Comparison of ENCODE assay signal across 18 cellular contexts in the genomic region with DNA sequence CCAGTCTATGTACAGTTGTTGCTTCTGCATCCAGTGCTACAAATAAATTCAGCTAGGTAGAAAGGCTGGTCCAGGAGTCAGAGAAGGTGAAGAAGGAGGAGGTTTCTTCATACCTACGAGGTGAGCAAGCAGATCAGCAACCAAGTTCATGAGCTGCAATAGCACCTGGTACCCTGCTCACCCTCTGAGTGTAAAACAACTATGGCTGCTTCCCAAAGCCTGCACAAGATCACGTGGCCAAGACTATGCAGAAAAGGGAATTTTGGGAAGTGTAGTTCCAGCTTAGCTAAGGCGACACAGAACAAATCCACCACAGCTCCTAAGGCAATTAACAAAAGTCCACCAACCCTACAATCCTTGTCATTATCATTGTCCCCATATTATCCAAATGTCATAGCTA.
"Had no signal": no experiment of that assay in that cellular context is flagged by ENCODE, and none has a peak within 500 bp of the region (broad histone marks: within the 10 kb centered on the region; RNA-seq: fewer than 3 reads in every experiment).

No MANE protein-coding gene starts in this region.

- ATAC-seq: left cardiac atrium, lower lobe of right lung, sciatic nerve had no signal

- H3K4me1 ChIP-seq: adrenal gland, lower lobe of right lung, spleen, suprapubic skin had no signal

- H3K36me3 ChIP-seq: adrenal gland, lower lobe of right lung, spleen, suprapubic skin had no signal

- FAIRE-seq: TTC549, urothelium cell line had no signal

- H3K9me3 ChIP-seq: adrenal gland, suprapubic skin had no signal

- H3K4me3 Mint-ChIP-seq: activated CD4-positive, alpha-beta T cell treated with anti-CD3 and anti-CD28 coated beads, Interleukin-2, amount 10 ng/mL, durations not matched to agents 7 days and 5 days; central memory CD8-positive, alpha-beta T cell; dendritic cell treated with granulocyte-macrophage colony-stimulating factor and Interleukin-4, amounts not matched to agents 40 ng/mL and 50 ng/mL, for 4 days; mesothelial cell of epicardium had no signal

- H3K36me3 Mint-ChIP-seq: mesothelial cell of epicardium had no signal

- H3K27me3 ChIP-seq: adrenal gland, spleen, suprapubic skin had no signal

- H3K4me1 Mint-ChIP-seq: activated CD4-positive, alpha-beta T cell treated with anti-CD3 and anti-CD28 coated beads, Interleukin-2, amount 10 ng/mL, durations not matched to agents 7 days and 5 days; central memory CD8-positive, alpha-beta T cell had no signal

- H3K27ac ChIP-seq: adrenal gland, lower lobe of right lung, spleen, suprapubic skin had no signal

- H3K27me3 Mint-ChIP-seq: activated CD4-positive, alpha-beta T cell treated with anti-CD3 and anti-CD28 coated beads, Interleukin-2, amount 10 ng/mL, durations not matched to agents 7 days and 5 days; dendritic cell treated with granulocyte-macrophage colony-stimulating factor and Interleukin-4, amounts not matched to agents 40 ng/mL and 50 ng/mL, for 4 days had no signal

- H3K4me3 ChIP-seq: adrenal gland, lower lobe of right lung, spleen, suprapubic skin had no signal

- H3K9me3 Mint-ChIP-seq: central memory CD8-positive, alpha-beta T cell had no signal

- H3K27ac Mint-ChIP-seq: activated CD4-positive, alpha-beta T cell treated with anti-CD3 and anti-CD28 coated beads, Interleukin-2, amount 10 ng/mL, durations not matched to agents 7 days and 5 days; dendritic cell treated with granulocyte-macrophage colony-stimulating factor and Interleukin-4, amounts not matched to agents 40 ng/mL and 50 ng/mL, for 4 days; mesothelial cell of epicardium had no signal

- DNase-seq: activated CD4-positive, alpha-beta T cell treated with anti-CD3 and anti-CD28 coated beads, Interleukin-2, amount 10 ng/mL, durations not matched to agents 7 days and 5 days; activated CD4-positive, CD25-positive, alpha-beta regulatory T cell; activated naive CD4-positive, alpha-beta T cell treated with anti-CD3 and anti-CD28 coated beads, Interleukin-2, amount 50 U/mL, for 16 hours; activated T-cell treated with anti-CD3 and anti-CD28 coated beads for 4 hours; left cardiac atrium; lower lobe of right lung; spleen; stimulated activated CD4-positive, alpha-beta T cell treated with anti-CD3 and anti-CD28 coated beads, Interleukin-2, amount 100 ng/mL, for 24 hours; stimulated activated naive CD4-positive, alpha-beta T cell treated with Interleukin-2 at 50 U/mL for 16 hours; T-helper 2 cell had no signal
